Comparison of ENCODE assay signal across 35 cellular contexts in the genomic region with DNA sequence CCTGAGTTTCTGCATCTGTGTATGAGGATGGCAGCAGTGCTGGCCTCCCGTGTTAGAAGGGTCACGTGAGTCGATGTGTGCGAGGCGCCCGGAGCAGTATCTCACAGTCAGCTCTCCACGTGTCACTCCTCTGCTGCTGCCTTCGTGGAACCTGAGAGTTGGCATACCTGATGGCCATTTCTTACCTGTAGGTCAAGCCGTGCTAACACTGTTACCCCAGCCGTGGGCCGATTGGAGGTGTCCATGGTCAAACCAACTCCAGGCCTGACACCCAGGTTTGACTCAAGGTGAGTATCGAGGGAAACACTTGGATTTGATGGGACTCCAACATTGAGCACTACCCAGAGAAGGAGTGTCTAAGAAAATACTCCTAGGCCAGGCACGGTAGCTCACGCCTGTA. TPM values are rescaled to one million over a fixed set of nuclear protein-coding genes. Genes with fewer than 3 reads are reported as not detected.
"Had no signal": no experiment of that assay in that cellular context is flagged by ENCODE, and none has a peak within 500 bp of the region (broad histone marks: within the 10 kb centered on the region; RNA-seq: fewer than 3 reads in every experiment).

No MANE protein-coding gene starts in this region.

- H3K4me1 ChIP-seq: adrenal gland, body of pancreas, breast epithelium had no signal

- H3K4me3 Mint-ChIP-seq: activated B cell treated with CpG ODN at 0.5 μM for 24 hours; activated CD4-positive, alpha-beta memory T cell treated with anti-CD3 and anti-CD28 coated beads for 36 hours; activated CD4-positive, alpha-beta T cell treated with anti-CD3 and anti-CD28 coated beads, Interleukin-2, amount 10 ng/mL, durations not matched to agents 24 days and 14 days; activated CD8-positive, alpha-beta T cell treated with anti-CD3 and anti-CD28 coated beads for 36 hours; activated naive CD4-positive, alpha-beta T cell treated with anti-CD3 and anti-CD28 coated beads for 36 hours; activated naive CD8-positive, alpha-beta T cell treated with anti-CD3 and anti-CD28 coated beads for 36 hours; activated T-cell treated with anti-CD3 and anti-CD28 coated beads, Interleukin-2, amount 50 U/mL, for 4 hours; activated T-cell treated with anti-CD3 and anti-CD28 coated beads, Interleukin-2, amount 50 U/mL, for 72 hours; activated T-helper 1 cell treated with anti-CD3 and anti-CD28 coated beads, Interleukin-12 subunit alpha, Interleukin-12 subunit beta, Interleukin-2, Interleukin-4 antibody, amounts not matched to agents 30 ng/mL and 10 ng/mL and 1 ng/mL, durations not matched to agents 14 hours and 24 hours and 36 hours; activated T-helper 17 cell treated with anti-CD3 and anti-CD28 coated beads, Interleukin-2, amount 50 U/mL, for 72 hours; T-cell; T-helper 17 cell had no signal

- H3K36me3 ChIP-seq: adrenal gland, breast epithelium had no signal

- H3K9me3 ChIP-seq: adrenal gland, body of pancreas, breast epithelium had no signal

- DNase-seq: activated B cell treated with CpG ODN at 0.5 μM for 24 hours; activated CD4-positive, alpha-beta memory T cell treated with anti-CD3 and anti-CD28 coated beads for 36 hours; activated CD4-positive, alpha-beta T cell treated with anti-CD3 and anti-CD28 coated beads for 4 hours; activated CD4-positive, alpha-beta T cell treated with anti-CD3 and anti-CD28 coated beads, Interleukin-2, amount 10 ng/mL, durations not matched to agents 24 days and 14 days; activated CD4-positive, alpha-beta T cell treated with anti-CD3 and anti-CD28 coated beads, Interleukin-2, amount 50 U/mL, for 1 hour; activated CD4-positive, alpha-beta T cell treated with anti-CD3 and anti-CD28 coated beads, Interleukin-2, amount 50 U/mL, for 4 hours; activated CD4-positive, CD25-positive, alpha-beta regulatory T cell treated with anti-CD3 and anti-CD28 coated beads, Interleukin-2, amount 50 U/mL, for 72 hours; activated CD8-positive, alpha-beta memory T cell treated with anti-CD3 and anti-CD28 coated beads, Interleukin-2, amount 50 U/mL, for 4 hours; activated CD8-positive, alpha-beta T cell treated with anti-CD3 and anti-CD28 coated beads for 36 hours; activated effector memory CD4-positive, alpha-beta T cell treated with anti-CD3 and anti-CD28 coated beads, Interleukin-2, amount 50 U/mL, for 16 hours; activated gamma-delta T cell treated with Interleukin-2 at 50 U/mL for 16 hours; activated naive CD4-positive, alpha-beta T cell; activated naive CD4-positive, alpha-beta T cell treated with anti-CD3 and anti-CD28 coated beads for 36 hours; activated naive CD4-positive, alpha-beta T cell treated with anti-CD3 and anti-CD28 coated beads, Interleukin-2, amount 50 U/mL, for 16 hours; activated naive CD8-positive, alpha-beta T cell treated with anti-CD3 and anti-CD28 coated beads for 36 hours; activated T-cell treated with anti-CD3 and anti-CD28 coated beads for 4 hours; activated T-cell treated with anti-CD3 and anti-CD28 coated beads, Interleukin-2, amount 50 U/mL, for 1 hour; activated T-cell treated with anti-CD3 and anti-CD28 coated beads, Interleukin-2, amount 50 U/mL, for 4 hours; activated T-cell treated with anti-CD3 and anti-CD28 coated beads, Interleukin-2, amount 50 U/mL, for 72 hours; adrenal gland; amniotic stem cell; aorta; body of pancreas; brain microvascular endothelial cell; central memory CD4-positive, alpha-beta T cell; T-cell; T-helper 17 cell; T1000 had no signal

- H3K9me3 Mint-ChIP-seq: activated B cell treated with CpG ODN at 0.5 μM for 24 hours; activated CD4-positive, alpha-beta memory T cell treated with anti-CD3 and anti-CD28 coated beads for 36 hours; activated CD4-positive, alpha-beta T cell treated with anti-CD3 and anti-CD28 coated beads, Interleukin-2, amount 10 ng/mL, durations not matched to agents 24 days and 14 days; activated CD8-positive, alpha-beta T cell treated with anti-CD3 and anti-CD28 coated beads for 36 hours; activated naive CD4-positive, alpha-beta T cell treated with anti-CD3 and anti-CD28 coated beads for 36 hours; activated naive CD4-positive, alpha-beta T cell treated with anti-CD3 and anti-CD28 coated beads, Interleukin-2, amount 50 U/mL, for 72 hours; activated naive CD8-positive, alpha-beta T cell treated with anti-CD3 and anti-CD28 coated beads for 36 hours; activated T-cell treated with anti-CD3 and anti-CD28 coated beads, Interleukin-2, amount 50 U/mL, for 4 hours; activated T-cell treated with anti-CD3 and anti-CD28 coated beads, Interleukin-2, amount 50 U/mL, for 72 hours; activated T-helper 1 cell treated with anti-CD3 and anti-CD28 coated beads, Interleukin-12 subunit alpha, Interleukin-12 subunit beta, Interleukin-2, Interleukin-4 antibody, amounts not matched to agents 30 ng/mL and 10 ng/mL and 1 ng/mL, durations not matched to agents 14 hours and 24 hours and 36 hours; activated T-helper 17 cell treated with anti-CD3 and anti-CD28 coated beads, Interleukin-2, amount 50 U/mL, for 72 hours; T-cell had no signal

- FAIRE-seq: astrocyte, TTC549 had no signal

- H3K4me1 Mint-ChIP-seq: activated B cell treated with CpG ODN at 0.5 μM for 24 hours; activated T-helper 17 cell treated with anti-CD3 and anti-CD28 coated beads, Interleukin-2, amount 50 U/mL, for 72 hours had no signal

- H3K27me3 ChIP-seq: adrenal gland, body of pancreas, brain microvascular endothelial cell, breast epithelium had no signal

- H3K27ac ChIP-seq: adrenal gland, body of pancreas, brain microvascular endothelial cell, breast epithelium, VCaP had no signal

- H3K27ac Mint-ChIP-seq: activated B cell treated with CpG ODN at 0.5 μM for 24 hours; activated CD4-positive, alpha-beta memory T cell treated with anti-CD3 and anti-CD28 coated beads for 36 hours; activated CD4-positive, alpha-beta T cell treated with anti-CD3 and anti-CD28 coated beads, Interleukin-2, amount 10 ng/mL, durations not matched to agents 24 days and 14 days; activated CD8-positive, alpha-beta T cell treated with anti-CD3 and anti-CD28 coated beads for 36 hours; activated naive CD4-positive, alpha-beta T cell treated with anti-CD3 and anti-CD28 coated beads for 36 hours; activated naive CD4-positive, alpha-beta T cell treated with anti-CD3 and anti-CD28 coated beads, Interleukin-2, amount 50 U/mL, for 72 hours; activated naive CD8-positive, alpha-beta T cell treated with anti-CD3 and anti-CD28 coated beads for 36 hours; activated T-cell treated with anti-CD3 and anti-CD28 coated beads, Interleukin-2, amount 50 U/mL, for 72 hours; activated T-helper 1 cell treated with anti-CD3 and anti-CD28 coated beads, Interleukin-12 subunit alpha, Interleukin-12 subunit beta, Interleukin-2, Interleukin-4 antibody, amounts not matched to agents 30 ng/mL and 10 ng/mL and 1 ng/mL, durations not matched to agents 14 hours and 24 hours and 36 hours; activated T-helper 17 cell treated with anti-CD3 and anti-CD28 coated beads, Interleukin-2, amount 50 U/mL, for 72 hours; T-cell; T-helper 17 cell had no signal

- H3K27me3 Mint-ChIP-seq: activated B cell treated with CpG ODN at 0.5 μM for 24 hours; activated CD4-positive, alpha-beta memory T cell treated with anti-CD3 and anti-CD28 coated beads for 36 hours; activated CD4-positive, alpha-beta T cell treated with anti-CD3 and anti-CD28 coated beads, Interleukin-2, amount 10 ng/mL, durations not matched to agents 24 days and 14 days; activated CD8-positive, alpha-beta T cell treated with anti-CD3 and anti-CD28 coated beads for 36 hours; activated naive CD8-positive, alpha-beta T cell treated with anti-CD3 and anti-CD28 coated beads for 36 hours; activated T-helper 17 cell treated with anti-CD3 and anti-CD28 coated beads, Interleukin-2, amount 50 U/mL, for 72 hours; T-cell; T-helper 17 cell had no signal

- H3K4me3 ChIP-seq: adrenal gland, body of pancreas, breast epithelium had no signal

- ATAC-seq: activated CD8-positive, alpha-beta T cell treated with anti-CD3 and anti-CD28 coated beads for 36 hours; activated naive CD4-positive, alpha-beta T cell treated with anti-CD3 and anti-CD28 coated beads, Interleukin-2, amount 50 U/mL, for 72 hours; activated T-cell treated with anti-CD3 and anti-CD28 coated beads, Interleukin-2, amount 50 U/mL, for 4 hours; activated T-cell treated with anti-CD3 and anti-CD28 coated beads, Interleukin-2, amount 50 U/mL, for 72 hours; activated T-helper 17 cell treated with anti-CD3 and anti-CD28 coated beads, Interleukin-2, amount 50 U/mL, for 72 hours; body of pancreas; T-cell; T-helper 17 cell had no signal

RNA-seq across cellular contexts. Expression of gene CDCA8, which starts 10.7 kb away (rescaled TPM):
- total RNA-seq: body of pancreas had no signal
